ENCODE assay signal across 14 cellular contexts in genomic region chr1:206699626-206700025, GRCh38. TPM values are rescaled to one million over a fixed set of nuclear protein-coding genes. Genes with fewer than 3 reads are reported as not detected.
DNase-seq lines count a peak whose midpoint lies in the region; ATAC-seq and TF ChIP-seq lines count a peak whose summit lies in the region.
"Had no signal": no experiment of that assay in that cellular context is flagged by ENCODE, and none has a peak within 500 bp of the region (broad histone marks: within the 10 kb centered on the region; RNA-seq: fewer than 3 reads in every experiment).

No MANE protein-coding gene starts in this region.

- H3K27ac Mint-ChIP-seq in memory B cell = peak overlapping the region; percentile 54
- H3K27ac Mint-ChIP-seq in activated CD8-positive, alpha-beta memory T cell treated with anti-CD3 and anti-CD28 coated beads, Interleukin-2, amount 10 ng/mL, durations not matched to agents 7 days and 5 days = no peak overlapping the region
- H3K27ac Mint-ChIP-seq: activated CD4-positive, alpha-beta T cell treated with anti-CD3 and anti-CD28 coated beads for 36 hours; stimulated activated naive CD8-positive, alpha-beta T cell treated with anti-CD3 and anti-CD28 coated beads, Interleukin-15, Interleukin-2, amounts not matched to agents 100 ng/mL and 50 ng/mL, for 24 hours had no signal

- ATAC-seq in Right ventricle myocardium inferior (peak; percentile 45), body of pancreas (peak; percentile 37), memory B cell (ENCODE audit: low read depth) (no peak), GM18870 (IDR thresholded peaks at IDR 0.05; ENCODE audit: unreplicated experiment) (no peak), GM21360 (IDR thresholded peaks at IDR 0.05; ENCODE audit: unreplicated experiment) (no peak)
- no peak for ATAC-seq in activated CD8-positive, alpha-beta memory T cell treated with anti-CD3 and anti-CD28 coated beads, Interleukin-2, amount 10 ng/mL, durations not matched to agents 7 days and 5 days
- ATAC-seq: activated CD4-positive, alpha-beta T cell treated with anti-CD3 and anti-CD28 coated beads for 36 hours; PC-3 had no signal

- H3K27ac ChIP-seq in body of pancreas (peak overlapping the region in 1 of 4 donors; percentile 26), vagina (peak overlapping the region; percentile 63)

- H3K4me1 Mint-ChIP-seq in memory B cell = peaks cover 62% of the 10 kb centered on the region
- H3K4me1 Mint-ChIP-seq in activated CD8-positive, alpha-beta memory T cell treated with anti-CD3 and anti-CD28 coated beads, Interleukin-2, amount 10 ng/mL, durations not matched to agents 7 days and 5 days = peaks cover 67% of the 10 kb centered on the region

- no peaks in the 10 kb centered on the region for H3K36me3 ChIP-seq in body of pancreas (replicated peaks in 1 of 2; ENCODE audit: insufficient read depth in 1 of 2, low read depth in 2 of 2)
- no peaks in the 10 kb centered on the region for H3K36me3 ChIP-seq in vagina

- H3K4me1 ChIP-seq in body of pancreas (peaks cover 71% of the 10 kb centered on the region), vagina (peaks cover 75% of the 10 kb centered on the region)

- TF ChIP-seq POLR2A in body of pancreas (IDR thresholded peaks at IDR 0.05) (no peak), vagina (IDR thresholded peaks at IDR 0.05) (no peak)

- H3K27me3 ChIP-seq in body of pancreas (no peaks in the 10 kb centered on the region), vagina (no peaks in the 10 kb centered on the region)

- no peaks in the 10 kb centered on the region for H3K9me3 ChIP-seq in body of pancreas
- no peaks in the 10 kb centered on the region for H3K9me3 ChIP-seq in vagina

- H3K4me3 Mint-ChIP-seq in memory B cell = no peak overlapping the region
- H3K4me3 Mint-ChIP-seq in activated CD8-positive, alpha-beta memory T cell treated with anti-CD3 and anti-CD28 coated beads, Interleukin-2, amount 10 ng/mL, durations not matched to agents 7 days and 5 days = no peak overlapping the region
- H3K4me3 Mint-ChIP-seq: activated CD4-positive, alpha-beta T cell treated with anti-CD3 and anti-CD28 coated beads for 36 hours; brain; stimulated activated naive CD8-positive, alpha-beta T cell treated with anti-CD3 and anti-CD28 coated beads, Interleukin-15, Interleukin-2, amounts not matched to agents 100 ng/mL and 50 ng/mL, for 24 hours had no signal

- no peaks in the 10 kb centered on the region for H3K27me3 Mint-ChIP-seq in memory B cell
- no peaks in the 10 kb centered on the region for H3K27me3 Mint-ChIP-seq in activated CD8-positive, alpha-beta memory T cell treated with anti-CD3 and anti-CD28 coated beads, Interleukin-2, amount 10 ng/mL, durations not matched to agents 7 days and 5 days
- H3K27me3 Mint-ChIP-seq: activated CD4-positive, alpha-beta T cell treated with anti-CD3 and anti-CD28 coated beads for 36 hours; brain; stimulated activated naive CD8-positive, alpha-beta T cell treated with anti-CD3 and anti-CD28 coated beads, Interleukin-15, Interleukin-2, amounts not matched to agents 100 ng/mL and 50 ng/mL, for 24 hours had no signal

- WGBS in body of pancreas, 2 donors = 49 to 58% methylated on average over 4 of the region's 4 CpGs

- no peak overlapping the region for H3K4me3 ChIP-seq in body of pancreas
- H3K4me3 ChIP-seq in vagina = no peak overlapping the region

- no peaks in the 10 kb centered on the region for H3K9me3 Mint-ChIP-seq in memory B cell
- H3K9me3 Mint-ChIP-seq in activated CD8-positive, alpha-beta memory T cell treated with anti-CD3 and anti-CD28 coated beads, Interleukin-2, amount 10 ng/mL, durations not matched to agents 7 days and 5 days (ENCODE audit: low read depth) = no peaks in the 10 kb centered on the region
- H3K9me3 Mint-ChIP-seq: brain; stimulated activated naive CD8-positive, alpha-beta T cell treated with anti-CD3 and anti-CD28 coated beads, Interleukin-15, Interleukin-2, amounts not matched to agents 100 ng/mL and 50 ng/mL, for 24 hours had no signal

- TF ChIP-seq CTCF in body of pancreas (IDR thresholded peaks at IDR 0.05) (no peak), vagina (IDR thresholded peaks at IDR 0.05) (no peak)

- DNase-seq in Right ventricle myocardium inferior (ENCODE audit: missing footprints) = no peak
- DNase-seq in cardiac septum (ENCODE audit: low spot score) = no peak
- no peak for DNase-seq in body of pancreas
- no peak for DNase-seq in memory B cell (ENCODE audit: low spot score in 2 of 2)
- DNase-seq in vagina (ENCODE audit: extremely low spot score in 2 of 2) = no peak
- DNase-seq in activated CD8-positive, alpha-beta memory T cell treated with anti-CD3 and anti-CD28 coated beads, Interleukin-2, amount 10 ng/mL, durations not matched to agents 7 days and 5 days = no peak
- DNase-seq: activated CD4-positive, alpha-beta T cell treated with anti-CD3 and anti-CD28 coated beads for 36 hours; foreskin melanocyte; NCI-H187; PC-3 had no signal

- CTCF ChIA-PET in activated CD8-positive, alpha-beta memory T cell treated with anti-CD3 and anti-CD28 coated beads, Interleukin-2, amount 10 ng/mL, durations not matched to agents 7 days and 5 days (lab: Charles Lee) = interaction anchor here (1.2 to 2.4 kb wide), 3 partner anchors 8 to 226 kb away, joined by 3 to 7 read pairs (median 7); no protein-coding TSS in a partner anchor

- peaks cover 20% of the 10 kb centered on the region for H3K36me3 Mint-ChIP-seq in memory B cell
- peaks cover 11% of the 10 kb centered on the region for H3K36me3 Mint-ChIP-seq in activated CD8-positive, alpha-beta memory T cell treated with anti-CD3 and anti-CD28 coated beads, Interleukin-2, amount 10 ng/mL, durations not matched to agents 7 days and 5 days

- intact Hi-C loops in Right ventricle myocardium inferior (cut with DNase I) (loop anchor here (10.0 kb wide), 1 partner anchor 1115 kb away; no protein-coding TSS in a partner anchor), cardiac septum (cut with DNase I) (no loop called here), body of pancreas (cut with DNase I) (loop anchor here (10.0 kb wide), 1 partner anchor 85 kb away; no protein-coding TSS in a partner anchor), vagina (cut with DNase I) (no loop called here)

RNA-seq across cellular contexts. Expression of gene MAPKAPK2, which starts 14.9 kb away (rescaled TPM):
- total RNA-seq in Right ventricle myocardium inferior (214 TPM), cardiac septum (242 TPM), body of pancreas (10 to 100 TPM; 29.1 to 46.5 TPM), vagina (51.1 TPM)
- total RNA-seq in activated CD8-positive, alpha-beta memory T cell treated with anti-CD3 and anti-CD28 coated beads, Interleukin-2, amount 10 ng/mL, durations not matched to agents 7 days and 5 days = 10 to 100 TPM; 85.7 to 93.8 TPM

Comparison
In these comparisons a context has a peak if more than half of its experiments do, and no peak if none do; other contexts are left out.
1. intact Hi-C loops: an anchor here in Right ventricle myocardium inferior (10.0 kb wide) and body of pancreas (10.0 kb wide); none called in cardiac septum and vagina.
2. ATAC-seq: peak in Right ventricle myocardium inferior (single experiment) and body of pancreas (single experiment); none in memory B cell (single experiment), GM18870 (single experiment), activated CD8-positive, alpha-beta memory T cell treated with anti-CD3 and anti-CD28 coated beads, Interleukin-2, amount 10 ng/mL, durations not matched to agents 7 days and 5 days (single experiment) and GM21360 (single experiment).